Comparison of ENCODE assay signal across 8 cellular contexts in genomic region chr7:76317782-76318487, GRCh38. TPM values are rescaled to one million over a fixed set of nuclear protein-coding genes. Genes with fewer than 3 reads are reported as not detected.
DNase-seq lines count a peak whose midpoint lies in the region; ATAC-seq and TF ChIP-seq lines count a peak whose summit lies in the region.

No MANE protein-coding gene starts in this region.

- peak overlapping the region; percentile 82 for H2AFZ ChIP-seq in SU-DHL-6 (ENCODE audit: low read depth, low read length, severe bottlenecking)

- TF ChIP-seq POLR2A in upper lobe of left lung (IDR thresholded peaks at IDR 0.05), result peak in 3 of 4 donors; percentile 46 to 92 (median 85)

- H3K36me3 ChIP-seq in SU-DHL-6 (ENCODE audit: low read length) (no peaks in the 10 kb centered on the region), upper lobe of left lung (peaks cover 0 to 11% (median 0%) of the 10 kb centered on the region in 4 donors)

- H3K4me1 Mint-ChIP-seq in activated naive CD8-positive, alpha-beta T cell treated with anti-CD3 and anti-CD28 coated beads, Interleukin-2, amount 50 U/mL, for 24 hours, result peaks cover 32% of the 10 kb centered on the region

- no peaks in the 10 kb centered on the region for H3K27me3 Mint-ChIP-seq in activated naive CD8-positive, alpha-beta T cell treated with anti-CD3 and anti-CD28 coated beads, Interleukin-2, amount 50 U/mL, for 24 hours

- peak overlapping the region; percentile 97 for H3K4me3 ChIP-seq in GM12865 (ENCODE audit: low read depth, low read length)
- H3K4me3 ChIP-seq in SU-DHL-6 (ENCODE audit: insufficient read depth, low read length, poor library complexity, severe bottlenecking), result peak overlapping the region; percentile 58
- peak overlapping the region; percentile 72 to 89 (median 78) for H3K4me3 ChIP-seq in upper lobe of left lung

- H3K4me2 ChIP-seq in SU-DHL-6 (ENCODE audit: low read depth, low read length, poor library complexity, severe bottlenecking), result peak overlapping the region; percentile 71

- H3K4me1 ChIP-seq in upper lobe of left lung, result peaks cover 7 to 18% (median 17%) of the 10 kb centered on the region in 4 donors

- H3K27ac ChIP-seq in SU-DHL-6 (ENCODE audit: low read depth, low read length), result peak overlapping the region; percentile 57
- peak overlapping the region; percentile 84 to 94 (median 93) for H3K27ac ChIP-seq in upper lobe of left lung

- peaks cover 2% of the 10 kb centered on the region for H3K36me3 Mint-ChIP-seq in activated naive CD8-positive, alpha-beta T cell treated with anti-CD3 and anti-CD28 coated beads, Interleukin-2, amount 50 U/mL, for 24 hours (ENCODE audit: low read depth)

- TF ChIP-seq EP300 in upper lobe of left lung (IDR thresholded peaks at IDR 0.05), result no peak

- intact Hi-C loops in cardiac septum (cut with DNase I), result loop anchor here (1.0 kb wide), 1 partner anchor 40 kb away; the partner anchor contains the start of gene YWHAG
- intact Hi-C loops in posterior cingulate gyrus (cut with DNase I), result loop anchor here (2.0 kb wide), 1 partner anchor 41 kb away; the partner anchor contains the start of gene YWHAG

- 0% methylated on average over 17 to 41 of the region's 50 CpGs for WGBS in upper lobe of left lung, 2 donors

- H3K9me3 Mint-ChIP-seq in activated naive CD8-positive, alpha-beta T cell treated with anti-CD3 and anti-CD28 coated beads, Interleukin-2, amount 50 U/mL, for 24 hours, result no peaks in the 10 kb centered on the region

- H3K9ac ChIP-seq in SU-DHL-6 (ENCODE audit: low read length), result peak overlapping the region; percentile 69

- H3K79me2 ChIP-seq in SU-DHL-6 (ENCODE audit: insufficient read depth, low read length), result no peaks in the 10 kb centered on the region

- H3K4me3 Mint-ChIP-seq in activated naive CD8-positive, alpha-beta T cell treated with anti-CD3 and anti-CD28 coated beads, Interleukin-2, amount 50 U/mL, for 24 hours, result peak overlapping the region; percentile 88

- no peaks in the 10 kb centered on the region for H4K20me1 ChIP-seq in SU-DHL-6 (ENCODE audit: low read depth, low read length)

- peaks cover 34% of the 10 kb centered on the region for H3F3A ChIP-seq in SU-DHL-6 (ENCODE audit: insufficient read depth)

- H3K9me2 ChIP-seq in SU-DHL-6 (replicated peaks; ENCODE audit: insufficient read depth, low read length), result no peaks in the 10 kb centered on the region

- ATAC-seq in HG02759 (IDR thresholded peaks at IDR 0.05; ENCODE audit: unreplicated experiment) (peak; percentile 92), upper lobe of left lung (ENCODE audit: low FRiP score in 2 of 2) (peak; percentile 96 to 98)
- ATAC-seq in activated naive CD8-positive, alpha-beta T cell treated with anti-CD3 and anti-CD28 coated beads, Interleukin-2, amount 50 U/mL, for 24 hours, result peak; percentile 97

- DNase-seq in GM12865 (ENCODE audit: low read depth), result peak; percentile 99
- DNase-seq in NCI-H1417 (lab: John Stamatoyannopoulos, UW), result peak; percentile 99
- DNase-seq in activated naive CD8-positive, alpha-beta T cell treated with anti-CD3 and anti-CD28 coated beads, Interleukin-2, amount 50 U/mL, for 24 hours, result peak; percentile 95
- peak; percentile 98 for DNase-seq in cardiac septum (ENCODE audit: low spot score)
- DNase-seq in posterior cingulate gyrus, result peak; percentile 97 to 100 (median 99)
- DNase-seq in upper lobe of left lung, result peak; percentile 99

- peak overlapping the region; percentile 94 for H3K27ac Mint-ChIP-seq in activated naive CD8-positive, alpha-beta T cell treated with anti-CD3 and anti-CD28 coated beads, Interleukin-2, amount 50 U/mL, for 24 hours

- no peaks in the 10 kb centered on the region for H3K9me3 ChIP-seq in SU-DHL-6 (ENCODE audit: insufficient read depth, low read length)
- no peaks in the 10 kb centered on the region for H3K9me3 ChIP-seq in upper lobe of left lung

- H3K27me3 ChIP-seq in SU-DHL-6 (ENCODE audit: low read length) (no peaks in the 10 kb centered on the region), upper lobe of left lung (no peaks in the 10 kb centered on the region)

- TF ChIP-seq CTCF in GM12865 (IDR thresholded peaks at IDR 0.05; ENCODE audit: insufficient read depth, low read depth, low read length, missing control alignments) (no peak), SU-DHL-6 (IDR thresholded peaks at IDR 0.05; ENCODE audit: insufficient read depth, low read length, poor library complexity, severe bottlenecking) (no peak), upper lobe of left lung (IDR thresholded peaks at IDR 0.05) (no peak)

RNA-seq across cellular contexts. Expression of gene HSPB1, which starts 15.5 kb away (rescaled TPM):
- 2,571 TPM for total RNA-seq in cardiac septum
- 100 to 1,000 TPM; 164 to 703 (median 300) TPM for total RNA-seq in upper lobe of left lung

RNA-seq across cellular contexts. Expression of gene YWHAG, which starts 40.9 kb away (rescaled TPM):
- total RNA-seq in cardiac septum (183 TPM), upper lobe of left lung (100 to 1,000 TPM in 1 of 6 donors, 10 to 100 TPM in 5; 51.3 to 114 (median 73.4) TPM)

Comparison
In these comparisons a context has a peak if more than half of its experiments do, and no peak if none do; other contexts are left out.
1. Peak in every context shown above with its lines: DNase-seq, ATAC-seq, H3K4me3 ChIP-seq and H3K27ac ChIP-seq.